Comparison of ENCODE assay signal across 16 cellular contexts in genomic region chr14:29216774-29217232, GRCh38.
A peak's percentile ranks its signal among the peaks of the same experiment; 100 is the strongest.
DNase-seq lines count a peak whose midpoint lies in the region; ATAC-seq, FAIRE-seq and TF ChIP-seq lines count a peak whose summit lies in the region.
"Had no signal": no experiment of that assay in that cellular context is flagged by ENCODE, and none has a peak within 500 bp of the region (broad histone marks: within the 10 kb centered on the region; RNA-seq: fewer than 3 reads in every experiment).

No MANE protein-coding gene starts in this region.

- POLR2A ChIA-PET in CD4-positive, alpha-beta T cell (lab: Charles Lee): no interaction called here

- FAIRE-seq in bronchial epithelial cell (lab: Jason Lieb, UNC) (no peak), kidney (lab: Jason Lieb, UNC) (no peak)
- FAIRE-seq: G401.6 had no signal

- CTCF ChIA-PET in CD4-positive, alpha-beta T cell (lab: Charles Lee): no interaction called here

- no peak overlapping the region for H3K4me3 Mint-ChIP-seq in effector memory CD8-positive, alpha-beta T cell
- no peak overlapping the region for H3K4me3 Mint-ChIP-seq in CD4-positive, alpha-beta T cell
- H3K4me3 Mint-ChIP-seq: natural killer cell had no signal

- no peak for ATAC-seq in effector memory CD8-positive, alpha-beta T cell (replicated peaks)
- ATAC-seq in CD4-positive, alpha-beta T cell (ENCODE audit: poor library complexity): no peak
- ATAC-seq: gastroesophageal sphincter, natural killer cell had no signal

- intact Hi-C loops in CD4-positive, alpha-beta T cell (cut with DNase I, micrococcal nuclease): no loop called here
- intact Hi-C loops in kidney (cut with DNase I): no loop called here

- H3K36me3 ChIP-seq in bronchial epithelial cell (ENCODE audit: control insufficient read depth, insufficient read depth, low read length) (no peaks in the 10 kb centered on the region), kidney (ENCODE audit: control insufficient read depth in 1 of 2, insufficient read depth in 2 of 2, low read length in 2 of 2) (no peaks in the 10 kb centered on the region)
- H3K36me3 ChIP-seq: gastroesophageal sphincter had no signal

- no peak overlapping the region for H3K9ac ChIP-seq in kidney (ENCODE audit: low read length in 2 of 2)

- no peak overlapping the region for H3K27ac ChIP-seq in CD4-positive, alpha-beta T cell (ENCODE audit: low read depth, low read length)
- no peak overlapping the region for H3K27ac ChIP-seq in kidney (ENCODE audit: low read depth in 2 of 2, low read length in 2 of 2)
- H3K27ac ChIP-seq: gastroesophageal sphincter had no signal

- H3K4me1 Mint-ChIP-seq in effector memory CD8-positive, alpha-beta T cell (ENCODE audit: low read depth in 2 of 2): no peaks in the 10 kb centered on the region
- no peaks in the 10 kb centered on the region for H3K4me1 Mint-ChIP-seq in CD4-positive, alpha-beta T cell (ENCODE audit: low read depth)
- H3K4me1 Mint-ChIP-seq: natural killer cell had no signal

- DNase-seq in COLO829 (ENCODE audit: low spot score) (peak; percentile 25), HPDE6-E6E7 (ENCODE audit: extremely low spot score) (peak; percentile 31), NCI-H2196 (lab: John Stamatoyannopoulos, UW; ENCODE audit: unreplicated experiment) (peak; percentile 85), bronchial epithelial cell (ENCODE audit: low read depth) (peak; percentile 89), kidney (no peak)
- DNase-seq in stimulated activated CD4-positive, alpha-beta T cell treated with anti-CD3 and anti-CD28 coated beads, Interleukin-4, amount 100 ng/mL, for 4 hours: no peak
- DNase-seq in effector memory CD8-positive, alpha-beta T cell: no peak
- DNase-seq in CD4-positive, alpha-beta T cell: no peak
- DNase-seq: activated T-cell treated with anti-CD3 and anti-CD28 coated beads, Interleukin-2, amount 50 U/mL, for 1 hour; amygdala; left cardiac atrium; natural killer cell; NK-92 treated with Interleukin-12 subunit alpha and Interleukin-12 subunit beta, amount 100 ng/mL, for 24 hours; SW 1271 had no signal

- H3K27me3 ChIP-seq in bronchial epithelial cell (ENCODE audit: control insufficient read depth, insufficient read depth, low read length): no peaks in the 10 kb centered on the region
- no peaks in the 10 kb centered on the region for H3K27me3 ChIP-seq in CD4-positive, alpha-beta T cell (ENCODE audit: control insufficient read depth, insufficient read depth, low read length)
- H3K27me3 ChIP-seq: gastroesophageal sphincter had no signal

- peaks cover 5 to 8% of the 10 kb centered on the region in 2 donors for H3K9me3 Mint-ChIP-seq in effector memory CD8-positive, alpha-beta T cell
- H3K9me3 Mint-ChIP-seq in CD4-positive, alpha-beta T cell: peaks cover 2% of the 10 kb centered on the region

- no peak for TF ChIP-seq CTCF in bronchial epithelial cell (IDR thresholded peaks at IDR 0.05; ENCODE audit: insufficient read depth, low read length, severe bottlenecking)
- no peak for TF ChIP-seq CTCF in CD4-positive, alpha-beta T cell (IDR thresholded peaks at IDR 0.05)
- no peak for TF ChIP-seq CTCF in kidney (IDR thresholded peaks at IDR 0.05; ENCODE audit: borderline replicate concordance, extremely low read depth, insufficient read depth)

- H3K27ac Mint-ChIP-seq in effector memory CD8-positive, alpha-beta T cell: no peak overlapping the region
- no peak overlapping the region for H3K27ac Mint-ChIP-seq in CD4-positive, alpha-beta T cell
- H3K27ac Mint-ChIP-seq: natural killer cell had no signal

- H3K4me3 ChIP-seq in bronchial epithelial cell (ENCODE audit: low read depth, low read length) (no peak overlapping the region), kidney (ENCODE audit: low read length in 2 of 2) (no peak overlapping the region)
- H3K4me3 ChIP-seq: gastroesophageal sphincter had no signal

- H3K36me3 Mint-ChIP-seq in effector memory CD8-positive, alpha-beta T cell (ENCODE audit: insufficient read depth): no peaks in the 10 kb centered on the region
- no peaks in the 10 kb centered on the region for H3K36me3 Mint-ChIP-seq in CD4-positive, alpha-beta T cell (ENCODE audit: low read depth)
- H3K36me3 Mint-ChIP-seq: natural killer cell had no signal

- no peaks in the 10 kb centered on the region for H3K4me1 ChIP-seq in kidney (ENCODE audit: control insufficient read depth in 1 of 2, insufficient read depth in 1 of 2, low read depth in 1 of 2, low read length in 2 of 2)
- H3K4me1 ChIP-seq: gastroesophageal sphincter had no signal

- no peaks in the 10 kb centered on the region for H3K27me3 Mint-ChIP-seq in effector memory CD8-positive, alpha-beta T cell
- no peaks in the 10 kb centered on the region for H3K27me3 Mint-ChIP-seq in CD4-positive, alpha-beta T cell

- H3K9me3 ChIP-seq in CD4-positive, alpha-beta T cell (ENCODE audit: control insufficient read depth, low read length): no peaks in the 10 kb centered on the region
- no peaks in the 10 kb centered on the region for H3K9me3 ChIP-seq in kidney (ENCODE audit: control insufficient read depth in 1 of 2, low read length in 2 of 2)
- H3K9me3 ChIP-seq: gastroesophageal sphincter had no signal

Comparison
In these comparisons a context has a peak if more than half of its experiments do, and no peak if none do; other contexts are left out.
1. DNase-seq: peak in COLO829 (single experiment), HPDE6-E6E7 (single experiment), NCI-H2196 (single experiment) and bronchial epithelial cell (single experiment); none in stimulated activated CD4-positive, alpha-beta T cell treated with anti-CD3 and anti-CD28 coated beads, Interleukin-4, amount 100 ng/mL, for 4 hours (0 of 2), effector memory CD8-positive, alpha-beta T cell (0 of 3), CD4-positive, alpha-beta T cell (0 of 10) and kidney (single experiment).